13 cellular contexts compared by ENCODE assay signal in the genomic region with DNA sequence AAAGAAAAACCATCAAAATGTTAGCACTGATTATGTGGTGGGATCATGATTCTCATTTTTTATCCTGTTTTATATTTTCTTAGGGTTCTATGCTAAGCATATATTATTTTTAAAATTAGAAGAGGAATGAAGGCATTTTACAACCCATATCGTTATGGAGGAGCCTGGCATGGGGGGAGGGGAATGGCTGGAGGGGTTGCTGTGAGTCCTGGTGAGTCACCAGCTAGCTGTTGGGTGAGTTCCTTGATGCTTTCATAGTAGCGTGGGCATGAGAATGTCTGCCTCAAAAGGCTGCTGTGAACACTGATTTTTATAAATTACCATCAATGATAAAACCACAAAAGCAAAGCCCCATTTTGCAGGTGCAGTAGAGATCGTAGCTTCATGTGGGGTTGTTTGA. TPM values are rescaled to one million over a fixed set of nuclear protein-coding genes. Genes with fewer than 3 reads are reported as not detected.
DNase-seq lines count a peak whose midpoint lies in the region; ATAC-seq and TF ChIP-seq lines count a peak whose summit lies in the region.
"Had no signal": no experiment of that assay in that cellular context is flagged by ENCODE, and none has a peak within 500 bp of the region (broad histone marks: within the 10 kb centered on the region; RNA-seq: fewer than 3 reads in every experiment).

No MANE protein-coding gene starts in this region.

- 42% methylated on average over 3 of the region's 3 CpGs for WGBS in right lobe of liver (ENCODE audit: insufficient coverage, low coverage, low lambda C conversion rate, missing lambda C conversion rate)

- TF ChIP-seq CTCF in right lobe of liver (IDR thresholded peaks at IDR 0.05) = no peak

- no peak for TF ChIP-seq POLR2A in right lobe of liver (IDR thresholded peaks at IDR 0.05)

- H3K36me3 ChIP-seq in SJSA1 = 0 out of 2 replicates have a peak, but pooled peaks cover 2% of the 10 kb centered on the region
- peaks cover 0 to 2% (median 0%) of the 10 kb centered on the region in 4 donors for H3K36me3 ChIP-seq in right lobe of liver

- DNase-seq in EH (ENCODE audit: low read depth) (peak; percentile 89), SJSA1 (ENCODE audit: low read depth in 1 of 2, low spot score in 2 of 2) (peak; percentile 29 to 75), fibroblast of peridontal ligament (ENCODE audit: extremely low read depth) (peak; percentile 68), sciatic nerve (ENCODE audit: low spot score) (peak; percentile 54), right lobe of liver (no peak), CD1c-positive myeloid dendritic cell (ENCODE audit: extremely low spot score) (no peak)
- DNase-seq in activated CD4-positive, alpha-beta T cell treated with anti-CD3 and anti-CD28 coated beads, Interleukin-2, amount 50 U/mL, for 1 hour = no peak
- DNase-seq: activated CD4-positive, alpha-beta memory T cell treated with anti-CD3 and anti-CD28 coated beads for 36 hours; activated naive CD8-positive, alpha-beta T cell treated with anti-CD3 and anti-CD28 coated beads for 36 hours; effector CD4-positive, alpha-beta T cell; NCI-H1105; T-cell had no signal

- H3K27ac ChIP-seq in SJSA1 (no peak overlapping the region), right lobe of liver (no peak overlapping the region)

- H3K27me3 ChIP-seq in SJSA1 (replicated peaks) (no peaks in the 10 kb centered on the region), right lobe of liver (no peaks in the 10 kb centered on the region)

- H3K4me3 ChIP-seq in SJSA1 (no peak overlapping the region), right lobe of liver (no peak overlapping the region)

- no peak for ATAC-seq in sciatic nerve
- ATAC-seq in GM19397 (IDR thresholded peaks at IDR 0.05; ENCODE audit: unreplicated experiment) = no peak
- no peak for ATAC-seq in right lobe of liver
- ATAC-seq: T-cell had no signal

- intact Hi-C loops in sciatic nerve (cut with DNase I) (no loop called here), right lobe of liver (cut with DNase I) (no loop called here)

- H3K9me3 ChIP-seq in SJSA1 (replicated peaks) (no peaks in the 10 kb centered on the region), right lobe of liver (no peaks in the 10 kb centered on the region)

- H3K4me1 ChIP-seq in SJSA1 (replicated peaks) (peaks cover 22% of the 10 kb centered on the region), right lobe of liver (no peaks in the 10 kb centered on the region)

RNA-seq across cellular contexts. Expression of gene C14orf132, which starts 46.9 kb away (rescaled TPM):
- total RNA-seq in SJSA1 (2014; rRNA removed; shearing (Covaris generic)) = 3.0 TPM in 2 replicates
- total RNA-seq in sciatic nerve = 18.7 TPM
- total RNA-seq in right lobe of liver = 1 to 10 TPM; 1.7 to 6.9 (median 3.3) TPM

Comparison
In these comparisons a context has a peak if more than half of its experiments do, and no peak if none do; other contexts are left out.
1. DNase-seq: peak in EH (single experiment), SJSA1 (2 of 2), fibroblast of peridontal ligament (single experiment) and sciatic nerve (single experiment); none in right lobe of liver (0 of 3), CD1c-positive myeloid dendritic cell (single experiment) and activated CD4-positive, alpha-beta T cell treated with anti-CD3 and anti-CD28 coated beads, Interleukin-2, amount 50 U/mL, for 1 hour (single experiment).